ENCODE assay signal across 1 cellular context in the genomic region with DNA sequence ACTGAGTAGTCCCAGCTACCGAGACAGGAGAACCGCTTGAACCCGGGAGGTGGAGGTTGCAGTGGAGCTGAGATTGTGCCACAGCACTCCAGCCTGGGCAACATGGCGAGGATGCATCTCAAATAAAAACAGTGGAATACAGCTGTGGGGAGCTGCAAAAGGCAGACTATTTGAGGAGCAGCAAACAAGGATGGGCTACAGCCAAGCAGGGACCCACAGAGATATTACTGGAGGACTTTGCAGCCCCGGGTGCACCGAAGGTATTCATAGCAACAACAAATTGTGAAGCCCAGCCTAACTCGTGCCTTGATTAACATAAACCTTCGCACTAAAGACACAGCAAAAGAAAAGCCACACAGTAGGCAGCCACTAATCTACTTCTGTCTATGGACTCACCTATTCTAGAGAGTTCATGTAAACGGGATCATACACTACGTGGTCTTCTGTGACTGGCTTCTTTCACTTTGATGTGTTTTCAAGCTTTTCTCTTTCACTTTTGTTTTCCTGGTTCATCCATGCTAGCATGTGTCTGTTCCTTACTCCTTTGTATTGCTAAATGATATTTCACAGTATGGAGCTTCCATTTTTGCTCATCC.
TF ChIP-seq lines count a peak whose summit lies in the region.

No MANE protein-coding gene starts in this region.

TF ChIP-seq in SK-N-SH treated with all-trans-retinoic acid at 6 μM for 48 hours, 23 proteins besides CTCF, POLR2A, EP300 and RAD21 (continued from another document):
- TF ChIP-seq ARNTL (CRISPR knock-in tag; IDR thresholded peaks at IDR 0.05; ENCODE audit: borderline replicate concordance, low read depth) (no peak), ZC3H10 (CRISPR knock-in tag; IDR thresholded peaks at IDR 0.05) (no peak)
- TF ChIP-seq, protein P1, sequence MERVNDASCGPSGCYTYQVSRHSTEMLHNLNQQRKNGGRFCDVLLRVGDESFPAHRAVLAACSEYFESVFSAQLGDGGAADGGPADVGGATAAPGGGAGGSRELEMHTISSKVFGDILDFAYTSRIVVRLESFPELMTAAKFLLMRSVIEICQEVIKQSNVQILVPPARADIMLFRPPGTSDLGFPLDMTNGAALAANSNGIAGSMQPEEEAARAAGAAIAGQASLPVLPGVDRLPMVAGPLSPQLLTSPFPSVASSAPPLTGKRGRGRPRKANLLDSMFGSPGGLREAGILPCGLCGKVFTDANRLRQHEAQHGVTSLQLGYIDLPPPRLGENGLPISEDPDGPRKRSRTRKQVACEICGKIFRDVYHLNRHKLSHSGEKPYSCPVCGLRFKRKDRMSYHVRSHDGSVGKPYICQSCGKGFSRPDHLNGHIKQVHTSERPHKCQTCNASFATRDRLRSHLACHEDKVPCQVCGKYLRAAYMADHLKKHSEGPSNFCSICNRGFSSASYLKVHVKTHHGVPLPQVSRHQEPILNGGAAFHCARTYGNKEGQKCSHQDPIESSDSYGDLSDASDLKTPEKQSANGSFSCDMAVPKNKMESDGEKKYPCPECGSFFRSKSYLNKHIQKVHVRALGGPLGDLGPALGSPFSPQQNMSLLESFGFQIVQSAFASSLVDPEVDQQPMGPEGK (CRISPR knock-in tag; IDR thresholded peaks at IDR 0.05; ENCODE audit: borderline replicate concordance): no peak
